2 cellular contexts compared by ENCODE assay signal in genomic region chr2:55898641-55899040, GRCh38.
A peak's percentile ranks its signal among the peaks of the same experiment; 100 is the strongest.
TF ChIP-seq lines count a peak whose summit lies in the region.

No MANE protein-coding gene starts in this region.

TF ChIP-seq in HepG2, 621 proteins besides CTCF, POLR2A, EP300 and RAD21:
- TF ChIP-seq, protein P1, sequence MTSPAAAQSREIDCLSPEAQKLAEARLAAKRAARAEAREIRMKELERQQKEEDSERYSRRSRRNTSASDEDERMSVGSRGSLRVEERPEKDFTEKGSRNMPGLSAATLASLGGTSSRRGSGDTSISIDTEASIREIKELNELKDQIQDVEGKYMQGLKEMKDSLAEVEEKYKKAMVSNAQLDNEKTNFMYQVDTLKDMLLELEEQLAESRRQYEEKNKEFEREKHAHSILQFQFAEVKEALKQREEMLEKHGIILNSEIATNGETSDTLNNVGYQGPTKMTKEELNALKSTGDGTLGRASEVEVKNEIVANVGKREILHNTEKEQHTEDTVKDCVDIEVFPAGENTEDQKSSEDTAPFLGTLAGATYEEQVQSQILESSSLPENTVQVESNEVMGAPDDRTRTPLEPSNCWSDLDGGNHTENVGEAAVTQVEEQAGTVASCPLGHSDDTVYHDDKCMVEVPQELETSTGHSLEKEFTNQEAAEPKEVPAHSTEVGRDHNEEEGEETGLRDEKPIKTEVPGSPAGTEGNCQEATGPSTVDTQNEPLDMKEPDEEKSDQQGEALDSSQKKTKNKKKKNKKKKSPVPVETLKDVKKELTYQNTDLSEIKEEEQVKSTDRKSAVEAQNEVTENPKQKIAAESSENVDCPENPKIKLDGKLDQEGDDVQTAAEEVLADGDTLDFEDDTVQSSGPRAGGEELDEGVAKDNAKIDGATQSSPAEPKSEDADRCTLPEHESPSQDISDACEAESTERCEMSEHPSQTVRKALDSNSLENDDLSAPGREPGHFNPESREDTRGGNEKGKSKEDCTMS (CRISPR knock-in tag; conservative IDR thresholded peaks at IDR 0.05), result no peak
- TF ChIP-seq CREB1 (IDR thresholded peaks at IDR 0.05) (peak; percentile 63), CREB1 (CRISPR knock-in tag; IDR thresholded peaks at IDR 0.05) (no peak), ZNF644 (CRISPR knock-in tag; IDR thresholded peaks at IDR 0.05; ENCODE audit: low read depth) (no peak), FOSL2 (CRISPR knock-in tag; IDR thresholded peaks at IDR 0.05) (no peak), CAMTA2 (CRISPR knock-in tag; IDR thresholded peaks at IDR 0.05; ENCODE audit: borderline replicate concordance) (no peak)
- TF ChIP-seq, protein P2, sequence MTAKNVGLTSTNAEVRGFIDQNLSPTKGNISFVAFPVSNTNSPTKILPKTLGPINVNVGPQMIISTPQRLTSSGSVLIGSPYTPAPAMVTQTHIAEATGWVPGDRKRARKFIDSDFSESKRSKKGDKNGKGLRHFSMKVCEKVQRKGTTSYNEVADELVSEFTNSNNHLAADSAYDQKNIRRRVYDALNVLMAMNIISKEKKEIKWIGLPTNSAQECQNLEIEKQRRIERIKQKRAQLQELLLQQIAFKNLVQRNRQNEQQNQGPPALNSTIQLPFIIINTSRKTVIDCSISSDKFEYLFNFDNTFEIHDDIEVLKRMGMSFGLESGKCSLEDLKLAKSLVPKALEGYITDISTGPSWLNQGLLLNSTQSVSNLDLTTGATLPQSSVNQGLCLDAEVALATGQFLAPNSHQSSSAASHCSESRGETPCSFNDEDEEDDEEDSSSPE (CRISPR knock-in tag; IDR thresholded peaks at IDR 0.05), result no peak

TF ChIP-seq in K562, 482 proteins besides CTCF, POLR2A, EP300 and RAD21:
- TF ChIP-seq MEIS2 (IDR thresholded peaks at IDR 0.05; ENCODE audit: partially characterized antibody) (peak; percentile 62), MCM5 (IDR thresholded peaks at IDR 0.05; ENCODE audit: low read depth) (no peak), ZNF764 (CRISPR knock-in tag; IDR thresholded peaks at IDR 0.05; ENCODE audit: low read depth) (no peak), TFAP4 (CRISPR knock-in tag; IDR thresholded peaks at IDR 0.05; ENCODE audit: borderline replicate concordance) (no peak), DNMT1 (IDR thresholded peaks at IDR 0.05) (no peak)
- TF ChIP-seq, protein P3, sequence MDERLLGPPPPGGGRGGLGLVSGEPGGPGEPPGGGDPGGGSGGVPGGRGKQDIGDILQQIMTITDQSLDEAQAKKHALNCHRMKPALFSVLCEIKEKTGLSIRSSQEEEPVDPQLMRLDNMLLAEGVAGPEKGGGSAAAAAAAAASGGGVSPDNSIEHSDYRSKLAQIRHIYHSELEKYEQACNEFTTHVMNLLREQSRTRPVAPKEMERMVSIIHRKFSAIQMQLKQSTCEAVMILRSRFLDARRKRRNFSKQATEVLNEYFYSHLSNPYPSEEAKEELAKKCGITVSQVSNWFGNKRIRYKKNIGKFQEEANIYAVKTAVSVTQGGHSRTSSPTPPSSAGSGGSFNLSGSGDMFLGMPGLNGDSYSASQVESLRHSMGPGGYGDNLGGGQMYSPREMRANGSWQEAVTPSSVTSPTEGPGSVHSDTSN (CRISPR knock-in tag; IDR thresholded peaks at IDR 0.05; ENCODE audit: low read depth), result no peak
- TF ChIP-seq, protein P3 (tag; conservative IDR thresholded peaks at IDR 0.05; ENCODE audit: low read depth), result peak; percentile 79
- TF ChIP-seq, protein P4, sequence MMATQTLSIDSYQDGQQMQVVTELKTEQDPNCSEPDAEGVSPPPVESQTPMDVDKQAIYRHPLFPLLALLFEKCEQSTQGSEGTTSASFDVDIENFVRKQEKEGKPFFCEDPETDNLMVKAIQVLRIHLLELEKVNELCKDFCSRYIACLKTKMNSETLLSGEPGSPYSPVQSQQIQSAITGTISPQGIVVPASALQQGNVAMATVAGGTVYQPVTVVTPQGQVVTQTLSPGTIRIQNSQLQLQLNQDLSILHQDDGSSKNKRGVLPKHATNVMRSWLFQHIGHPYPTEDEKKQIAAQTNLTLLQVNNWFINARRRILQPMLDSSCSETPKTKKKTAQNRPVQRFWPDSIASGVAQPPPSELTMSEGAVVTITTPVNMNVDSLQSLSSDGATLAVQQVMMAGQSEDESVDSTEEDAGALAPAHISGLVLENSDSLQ (IDR thresholded peaks at IDR 0.05), result peak; percentile 74
